In the genomic region with DNA sequence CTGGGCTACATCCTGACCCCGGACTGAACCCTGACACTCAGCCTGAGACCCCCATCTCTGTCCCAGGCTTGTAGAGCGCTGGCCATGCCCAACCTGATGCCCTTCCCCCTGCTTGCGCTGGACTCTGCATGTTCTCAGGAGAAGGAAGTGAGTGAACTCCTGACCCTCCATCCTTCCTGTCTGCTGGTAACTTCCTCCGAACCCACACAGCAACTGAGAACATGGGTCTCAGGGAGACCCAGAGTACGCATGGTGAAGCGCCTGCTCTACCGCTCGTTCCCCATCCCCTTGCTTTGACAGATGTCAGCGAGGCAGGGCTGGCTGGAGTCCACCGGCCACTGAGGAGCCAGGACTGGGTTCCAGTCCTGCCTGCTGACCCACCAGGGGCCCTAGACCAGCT, we compare ENCODE assay signal across 11 cellular contexts. TPM values are rescaled to one million over a fixed set of nuclear protein-coding genes. Genes with fewer than 3 reads are reported as not detected.
DNase-seq lines count a peak whose midpoint lies in the region; ATAC-seq and TF ChIP-seq lines count a peak whose summit lies in the region.
"Had no signal": no experiment of that assay in that cellular context is flagged by ENCODE, and none has a peak within 500 bp of the region (broad histone marks: within the 10 kb centered on the region; RNA-seq: fewer than 3 reads in every experiment).

No MANE protein-coding gene starts in this region.

- no CpG with 5 or more reads among the region's 10 CpGs for WGBS in H9 (ENCODE audit: extremely low coverage, insufficient read length, low lambda C conversion rate)

- H3K4me2 ChIP-seq in H9 (ENCODE audit: insufficient read depth, insufficient read length, low read length) = no peak overlapping the region

- peaks cover 1% of the 10 kb centered on the region for H3K23me2 ChIP-seq in H9 (ENCODE audit: insufficient read length, low read depth, low read length, poor library complexity, severe bottlenecking)

- no peak overlapping the region for H2BK120ac ChIP-seq in H9 (ENCODE audit: low read depth, low read length, poor library complexity, severe bottlenecking)

- H4K20me1 ChIP-seq in H9 (ENCODE audit: control insufficient read depth, insufficient read depth, insufficient read length) = no peaks in the 10 kb centered on the region

- H3T11ph ChIP-seq in H9 (ENCODE audit: low read length) = no peak overlapping the region

- no peak overlapping the region for H3K4ac ChIP-seq in H9 (ENCODE audit: low read depth, low read length)

- no peaks in the 10 kb centered on the region for H3K79me2 ChIP-seq in H9 (ENCODE audit: insufficient read depth, low read length)

- TF ChIP-seq CTCF in mesothelial cell of epicardium (IDR thresholded peaks at IDR 0.05; ENCODE audit: unreplicated experiment) = no peak
- no peak for TF ChIP-seq CTCF in vagina (IDR thresholded peaks at IDR 0.05)
- TF ChIP-seq CTCF in H9 (conservative IDR thresholded peaks at IDR 0.05) = no peak

- H2BK5ac ChIP-seq in H9 (ENCODE audit: insufficient read length, low read length) = no peak overlapping the region

- no peak overlapping the region for H3K9ac ChIP-seq in H9 (ENCODE audit: extremely low read depth, insufficient read length, low read length)

- no peaks in the 10 kb centered on the region for H3K27me3 ChIP-seq in vagina
- H3K27me3 ChIP-seq in H9 (ENCODE audit: insufficient read depth, low read length) = no peaks in the 10 kb centered on the region
- H3K27me3 ChIP-seq: body of pancreas had no signal

- H3K27me3 Mint-ChIP-seq in stimulated activated naive CD8-positive, alpha-beta T cell treated with anti-CD3 and anti-CD28 coated beads, Interleukin-15, Interleukin-2, amounts not matched to agents 100 ng/mL and 50 ng/mL, for 24 hours = peaks cover 7% of the 10 kb centered on the region
- H3K27me3 Mint-ChIP-seq in mesothelial cell of epicardium (ENCODE audit: low read depth) (peaks cover 18% of the 10 kb centered on the region), H9 (ENCODE audit: low read depth) (peaks cover 8% of the 10 kb centered on the region)

- no peak overlapping the region for H2AK5ac ChIP-seq in H9 (ENCODE audit: insufficient read length, low read length)

- H3K36me3 Mint-ChIP-seq in stimulated activated naive CD8-positive, alpha-beta T cell treated with anti-CD3 and anti-CD28 coated beads, Interleukin-15, Interleukin-2, amounts not matched to agents 100 ng/mL and 50 ng/mL, for 24 hours (ENCODE audit: low read depth) = no peaks in the 10 kb centered on the region
- H3K36me3 Mint-ChIP-seq in mesothelial cell of epicardium (no peaks in the 10 kb centered on the region), H9 (ENCODE audit: insufficient read depth in 1 of 3, low read depth in 3 of 3) (peaks cover 0 to 7% (median 1%) of the 10 kb centered on the region in 3 experiments; a peak in 4 of 7 replicates)

- no peak overlapping the region for H3K4me3 ChIP-seq in vagina
- H3K4me3 ChIP-seq: body of pancreas had no signal

- no peak overlapping the region for H3K23ac ChIP-seq in H9 (ENCODE audit: insufficient read length, low read depth, low read length)

- H2BK15ac ChIP-seq in H9 (ENCODE audit: low read depth, low read length) = no peak overlapping the region

- peaks cover 66% of the 10 kb centered on the region for H3K4me1 ChIP-seq in vagina
- peaks cover 2% of the 10 kb centered on the region; the same call in 1 of the 2 replicates for H3K4me1 ChIP-seq in H9 (ENCODE audit: insufficient read depth, low read length)

- no peaks in the 10 kb centered on the region for H3K9me3 Mint-ChIP-seq in stimulated activated naive CD8-positive, alpha-beta T cell treated with anti-CD3 and anti-CD28 coated beads, Interleukin-15, Interleukin-2, amounts not matched to agents 100 ng/mL and 50 ng/mL, for 24 hours
- no peaks in the 10 kb centered on the region for H3K9me3 Mint-ChIP-seq in mesothelial cell of epicardium
- no peaks in the 10 kb centered on the region for H3K9me3 Mint-ChIP-seq in H9

- H3K18ac ChIP-seq in H9 (ENCODE audit: insufficient read length, low read depth, low read length) = no peak overlapping the region

- H4K91ac ChIP-seq in H9 (ENCODE audit: insufficient read length, low read depth, low read length) = no peak overlapping the region

- no peak overlapping the region; the same call in 1 of the 2 replicates for H3K14ac ChIP-seq in H9 (ENCODE audit: insufficient read depth, low read length)

- H3K79me1 ChIP-seq in H9 (ENCODE audit: insufficient read depth, low read depth, low read length, poor library complexity, severe bottlenecking) = no peaks in the 10 kb centered on the region

- H2BK12ac ChIP-seq in H9 (ENCODE audit: insufficient read length, low read depth, low read length) = no peak overlapping the region

- intact Hi-C loops in vagina (cut with DNase I) = no loop called here

- H3K27ac ChIP-seq in caudate nucleus (ENCODE audit: low read depth, low read length) = peak overlapping the region; percentile 74
- peak overlapping the region; percentile 96 for H3K27ac ChIP-seq in vagina
- no peak overlapping the region for H3K27ac ChIP-seq in H9 (ENCODE audit: insufficient read length, low read depth, low read length)

- H3K56ac ChIP-seq in H9 (ENCODE audit: insufficient read length, low read depth, low read length) = no peak overlapping the region

- peaks cover 32% of the 10 kb centered on the region for H3K4me1 Mint-ChIP-seq in stimulated activated naive CD8-positive, alpha-beta T cell treated with anti-CD3 and anti-CD28 coated beads, Interleukin-15, Interleukin-2, amounts not matched to agents 100 ng/mL and 50 ng/mL, for 24 hours (ENCODE audit: low read depth)
- H3K4me1 Mint-ChIP-seq in mesothelial cell of epicardium = peaks cover 28% of the 10 kb centered on the region
- H3K4me1 Mint-ChIP-seq in H9 = peaks cover 21 to 40% of the 10 kb centered on the region in 2 experiments

- TF ChIP-seq POLR2A in vagina (IDR thresholded peaks at IDR 0.05) = no peak

- H3K4me3 Mint-ChIP-seq in stimulated activated naive CD8-positive, alpha-beta T cell treated with anti-CD3 and anti-CD28 coated beads, Interleukin-15, Interleukin-2, amounts not matched to agents 100 ng/mL and 50 ng/mL, for 24 hours = no peak overlapping the region
- H3K4me3 Mint-ChIP-seq in mesothelial cell of epicardium (no peak overlapping the region), H9 (no peak overlapping the region)

- H2BK20ac ChIP-seq in H9 (ENCODE audit: low read depth, low read length, poor library complexity, severe bottlenecking) = no peak overlapping the region

- H3K36me3 ChIP-seq in vagina = peaks cover 0 to 30% of the 10 kb centered on the region in 2 donors

- peak overlapping the region; percentile 81 for H3K27ac Mint-ChIP-seq in stimulated activated naive CD8-positive, alpha-beta T cell treated with anti-CD3 and anti-CD28 coated beads, Interleukin-15, Interleukin-2, amounts not matched to agents 100 ng/mL and 50 ng/mL, for 24 hours
- H3K27ac Mint-ChIP-seq in mesothelial cell of epicardium (peak overlapping the region; percentile 43), H9 (no peak overlapping the region)

- ATAC-seq in stimulated activated naive CD8-positive, alpha-beta T cell treated with anti-CD3 and anti-CD28 coated beads, Interleukin-15, Interleukin-2, amounts not matched to agents 100 U/mL and 50 U/mL, for 24 hours = no peak
- ATAC-seq: body of pancreas had no signal

- no peak overlapping the region for H4K8ac ChIP-seq in H9 (replicated peaks; ENCODE audit: insufficient read length, low read depth, low read length)

- H3K9me3 ChIP-seq in vagina (no peaks in the 10 kb centered on the region), H9 (ENCODE audit: control insufficient read depth, low read depth, low read length) (no peaks in the 10 kb centered on the region)
- H3K9me3 ChIP-seq: body of pancreas had no signal

- H2AFZ ChIP-seq in H9 (ENCODE audit: low read length) = no peak overlapping the region

- no peak overlapping the region for H4K5ac ChIP-seq in H9 (ENCODE audit: insufficient read length, low read depth, low read length)

- no peak for DNase-seq in stimulated activated naive CD8-positive, alpha-beta T cell treated with anti-CD3 and anti-CD28 coated beads, Interleukin-15, Interleukin-2, amounts not matched to agents 100 U/mL and 50 U/mL, for 24 hours
- DNase-seq in caudate nucleus (lab: John Stamatoyannopoulos, UW) = peak in 5 of 61 donors; percentile 7 to 32 (median 19)
- DNase-seq in mesothelial cell of epicardium (ENCODE audit: low spot score in 2 of 2, unreplicated experiment in 2 of 2) = no peak
- DNase-seq in vagina (ENCODE audit: extremely low spot score in 2 of 2) = no peak
- no peak for DNase-seq in stimulated activated CD4-positive, alpha-beta T cell treated with anti-CD3 and anti-CD28 coated beads, Interleukin-2, amount 100 ng/mL, for 48 hours
- DNase-seq in H9 = no peak
- DNase-seq in NCI-H774 (lab: John Stamatoyannopoulos, UW) = no peak
- DNase-seq: NCI-H187 treated with DMSO at 0.1 percent for 48 hours; stimulated activated CD4-positive, alpha-beta T cell treated with anti-CD3 and anti-CD28 coated beads, Interleukin-1b, Interleukin-23, amount 100 ng/mL, for 48 hours had no signal

RNA-seq across cellular contexts. Expression of a gene that starts 6.1 kb away (rescaled TPM):
- 3.8 to 4.3 TPM (median 4.3 TPM) in 3 replicates for total RNA-seq in mesothelial cell of epicardium
- 12.0 TPM for total RNA-seq in vagina
- 6.4 and 6.7 TPM in 2 replicates for total RNA-seq in H9 (2021)

RNA-seq across cellular contexts. Expression of a gene that starts 29.5 kb away (rescaled TPM):
- total RNA-seq in mesothelial cell of epicardium (0.16 to 0.22 TPM (median 0.18 TPM) in 3 replicates), vagina (4.2 TPM), H9 (2021) (0.09 TPM in 1 of 2 replicates, not detected in the other)

RNA-seq across cellular contexts. Expression of a gene that starts 40.7 kb away (rescaled TPM):
- total RNA-seq in mesothelial cell of epicardium (88.8 to 97.0 TPM (median 91.4 TPM) in 3 replicates), vagina (20.6 TPM), H9 (2021) (43.0 and 45.7 TPM in 2 replicates)

Comparison
In these comparisons a context has a peak if more than half of its experiments do, and no peak if none do; other contexts are left out.
1. H3K27ac Mint-ChIP-seq: peak in stimulated activated naive CD8-positive, alpha-beta T cell treated with anti-CD3 and anti-CD28 coated beads, Interleukin-15, Interleukin-2, amounts not matched to agents 100 ng/mL and 50 ng/mL, for 24 hours (single experiment) and mesothelial cell of epicardium (single experiment); none in H9 (0 of 3).